Comparison of ENCODE assay signal across 10 cellular contexts in the genomic region with DNA sequence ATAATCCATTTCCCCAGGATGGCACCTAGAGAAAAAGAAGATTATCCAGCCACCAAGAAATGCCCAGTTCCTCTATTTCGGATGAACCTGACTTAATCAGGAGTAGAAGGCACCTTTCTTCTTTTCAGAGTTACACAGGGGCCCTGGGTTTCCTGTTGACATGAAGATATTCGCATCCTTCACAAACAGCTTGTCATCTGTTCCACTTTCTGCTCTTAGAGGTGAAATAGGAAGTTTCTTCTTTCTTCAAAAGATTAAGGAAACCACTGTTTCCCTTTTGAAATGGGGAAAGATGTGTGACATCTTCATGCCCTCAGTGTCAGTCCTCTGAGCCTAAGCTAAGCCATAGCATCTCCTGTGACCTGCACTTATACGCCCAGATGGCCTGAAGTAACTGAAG. TPM values are rescaled to one million over a fixed set of nuclear protein-coding genes. Genes with fewer than 3 reads are reported as not detected.
A peak's percentile ranks its signal among the peaks of the same experiment; 100 is the strongest.
DNase-seq lines count a peak whose midpoint lies in the region; ATAC-seq lines count a peak whose summit lies in the region.
"Had no signal": no experiment of that assay in that cellular context is flagged by ENCODE, and none has a peak within 500 bp of the region (broad histone marks: within the 10 kb centered on the region; RNA-seq: fewer than 3 reads in every experiment).

No MANE protein-coding gene starts in this region.

- peaks cover 45% of the 10 kb centered on the region for H3K4me1 Mint-ChIP-seq in activated naive CD4-positive, alpha-beta T cell treated with anti-CD3 and anti-CD28 coated beads, Interleukin-2, amount 10 ng/mL, durations not matched to agents 7 days and 5 days
- H3K4me1 Mint-ChIP-seq in T-helper 17 cell: peaks cover 30% of the 10 kb centered on the region
- H3K4me1 Mint-ChIP-seq in stimulated activated naive CD8-positive, alpha-beta T cell treated with anti-CD3 and anti-CD28 coated beads, Interleukin-15, Interleukin-2, amounts not matched to agents 100 ng/mL and 50 ng/mL, for 24 hours (ENCODE audit: low read depth): peaks cover 29% of the 10 kb centered on the region

- H3K9me3 Mint-ChIP-seq in activated naive CD4-positive, alpha-beta T cell treated with anti-CD3 and anti-CD28 coated beads, Interleukin-2, amount 10 ng/mL, durations not matched to agents 7 days and 5 days: no peaks in the 10 kb centered on the region
- H3K9me3 Mint-ChIP-seq in stimulated activated naive CD8-positive, alpha-beta T cell treated with anti-CD3 and anti-CD28 coated beads, Interleukin-15, Interleukin-2, amounts not matched to agents 100 ng/mL and 50 ng/mL, for 24 hours: no peaks in the 10 kb centered on the region

- CTCF ChIA-PET in activated naive CD4-positive, alpha-beta T cell treated with anti-CD3 and anti-CD28 coated beads, Interleukin-2, amount 10 ng/mL, durations not matched to agents 7 days and 5 days (lab: Charles Lee): interaction anchor here (0.9 kb wide), 1 partner anchor 39 kb away, joined by 3 read pairs; a partner anchor contains a TSS

- peak overlapping the region; percentile 29 for H3K4me3 Mint-ChIP-seq in activated naive CD4-positive, alpha-beta T cell treated with anti-CD3 and anti-CD28 coated beads, Interleukin-2, amount 10 ng/mL, durations not matched to agents 7 days and 5 days
- H3K4me3 Mint-ChIP-seq in T-helper 17 cell: peak overlapping the region; percentile 66
- H3K4me3 Mint-ChIP-seq in stimulated activated naive CD8-positive, alpha-beta T cell treated with anti-CD3 and anti-CD28 coated beads, Interleukin-15, Interleukin-2, amounts not matched to agents 100 ng/mL and 50 ng/mL, for 24 hours: peak overlapping the region; percentile 20

- H3K27ac Mint-ChIP-seq in activated naive CD4-positive, alpha-beta T cell treated with anti-CD3 and anti-CD28 coated beads, Interleukin-2, amount 10 ng/mL, durations not matched to agents 7 days and 5 days: peak overlapping the region; percentile 93
- H3K27ac Mint-ChIP-seq in T-helper 17 cell: peak overlapping the region; percentile 92
- peak overlapping the region; percentile 81 for H3K27ac Mint-ChIP-seq in stimulated activated naive CD8-positive, alpha-beta T cell treated with anti-CD3 and anti-CD28 coated beads, Interleukin-15, Interleukin-2, amounts not matched to agents 100 ng/mL and 50 ng/mL, for 24 hours

- DNase-seq in activated naive CD4-positive, alpha-beta T cell treated with anti-CD3 and anti-CD28 coated beads, Interleukin-2, amount 10 ng/mL, durations not matched to agents 7 days and 5 days: peak; percentile 28
- no peak for DNase-seq in activated naive CD4-positive, alpha-beta T cell (lab: John Stamatoyannopoulos, UW)
- DNase-seq in T-helper 17 cell (no peak), NCI-H526 treated with DMSO at 0.1 percent for 48 hours (lab: John Stamatoyannopoulos, UW) (no peak)
- DNase-seq: T1000 had no signal

- H3K9me3 ChIP-seq in T-helper 17 cell (ENCODE audit: control insufficient read depth, low read length, poor library complexity, severe bottlenecking): no peaks in the 10 kb centered on the region
- H3K9me3 ChIP-seq: suprapubic skin had no signal

- ATAC-seq in HG03196 (IDR thresholded peaks at IDR 0.05; ENCODE audit: unreplicated experiment) (peak; percentile 64), T-helper 17 cell (peak; percentile 93), GM21717 (IDR thresholded peaks at IDR 0.05; ENCODE audit: unreplicated experiment) (no peak), GM21360 (IDR thresholded peaks at IDR 0.05; ENCODE audit: unreplicated experiment) (no peak)

- H3K36me3 Mint-ChIP-seq in activated naive CD4-positive, alpha-beta T cell treated with anti-CD3 and anti-CD28 coated beads, Interleukin-2, amount 10 ng/mL, durations not matched to agents 7 days and 5 days: peaks cover 3% of the 10 kb centered on the region
- H3K36me3 Mint-ChIP-seq in T-helper 17 cell (ENCODE audit: low read depth): no peaks in the 10 kb centered on the region
- no peaks in the 10 kb centered on the region for H3K36me3 Mint-ChIP-seq in stimulated activated naive CD8-positive, alpha-beta T cell treated with anti-CD3 and anti-CD28 coated beads, Interleukin-15, Interleukin-2, amounts not matched to agents 100 ng/mL and 50 ng/mL, for 24 hours (ENCODE audit: low read depth)

- no peaks in the 10 kb centered on the region for H3K27me3 Mint-ChIP-seq in activated naive CD4-positive, alpha-beta T cell treated with anti-CD3 and anti-CD28 coated beads, Interleukin-2, amount 10 ng/mL, durations not matched to agents 7 days and 5 days
- H3K27me3 Mint-ChIP-seq in T-helper 17 cell: no peaks in the 10 kb centered on the region
- H3K27me3 Mint-ChIP-seq in stimulated activated naive CD8-positive, alpha-beta T cell treated with anti-CD3 and anti-CD28 coated beads, Interleukin-15, Interleukin-2, amounts not matched to agents 100 ng/mL and 50 ng/mL, for 24 hours: no peaks in the 10 kb centered on the region

RNA-seq across cellular contexts. Expression of a gene that starts 39.1 kb away (rescaled TPM):
- 100 to 1,000 TPM; 101 to 112 TPM for total RNA-seq in T-helper 17 cell

Comparison
In these comparisons a context has a peak if more than half of its experiments do, and no peak if none do; other contexts are left out.
1. ATAC-seq: peak in HG03196 (single experiment) and T-helper 17 cell (single experiment); none in GM21717 (single experiment) and GM21360 (single experiment).
2. Peak in every context shown above with its lines, with median percentiles within 50 percentile points of each other: H3K27ac Mint-ChIP-seq and H3K4me3 Mint-ChIP-seq.